In the genomic region with DNA sequence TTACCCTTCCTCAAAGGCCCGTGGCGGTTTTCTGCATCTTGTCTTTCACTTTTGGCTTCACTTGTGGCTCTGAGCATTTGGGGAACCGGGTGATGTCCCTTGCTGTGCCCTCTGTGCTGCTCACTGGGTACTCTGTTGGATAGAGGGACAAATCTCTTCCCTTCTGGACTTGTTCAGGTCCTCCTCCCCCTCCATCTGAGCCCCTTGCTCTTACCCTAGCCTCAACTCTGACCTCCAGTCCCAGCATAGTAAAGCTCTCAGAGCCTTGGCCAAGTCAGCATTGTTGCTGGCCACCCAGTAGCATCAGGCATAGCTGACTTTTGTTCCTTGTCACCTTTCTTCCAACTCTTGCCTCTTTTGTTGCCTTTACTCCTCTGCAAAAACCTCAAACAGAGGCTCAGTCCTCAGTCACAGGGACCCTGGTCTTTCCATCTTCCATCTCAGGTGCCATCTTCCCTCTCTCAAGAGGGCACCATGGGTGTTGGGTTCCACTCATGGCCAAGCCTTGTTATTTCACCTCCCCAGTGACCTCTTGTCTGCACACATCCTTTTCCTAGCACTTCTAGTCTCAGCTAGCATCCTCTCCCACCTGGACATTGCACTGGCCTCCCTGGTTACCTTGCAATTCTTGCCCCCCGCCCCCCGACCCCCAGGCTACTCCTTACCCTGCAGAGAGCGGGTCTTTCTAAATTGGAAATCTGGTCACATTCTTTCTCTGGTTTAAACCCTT, we compare ENCODE assay signal across 9 cellular contexts. TPM values are rescaled to one million over a fixed set of nuclear protein-coding genes. Genes with fewer than 3 reads are reported as not detected.
A peak's percentile ranks its signal among the peaks of the same experiment; 100 is the strongest.
DNase-seq lines count a peak whose midpoint lies in the region; ATAC-seq and TF ChIP-seq lines count a peak whose summit lies in the region.
"Had no signal": no experiment of that assay in that cellular context is flagged by ENCODE, and none has a peak within 500 bp of the region (broad histone marks: within the 10 kb centered on the region; RNA-seq: fewer than 3 reads in every experiment).

No MANE protein-coding gene starts in this region.

- peak; percentile 54 for ATAC-seq in GM21423 (IDR thresholded peaks at IDR 0.05; ENCODE audit: unreplicated experiment)
- ATAC-seq in gastroesophageal sphincter: no peak
- no peak for ATAC-seq in gastrocnemius medialis

- H3K36me3 ChIP-seq in MG63 (peaks cover 2% of the 10 kb centered on the region), gastroesophageal sphincter (peaks cover 0 to 43% of the 10 kb centered on the region in 2 donors), gastrocnemius medialis (peaks cover 0 to 4% of the 10 kb centered on the region in 2 donors)

- TF ChIP-seq CTCF in gastroesophageal sphincter (IDR thresholded peaks at IDR 0.05) (no peak), gastrocnemius medialis (IDR thresholded peaks at IDR 0.05 in 4 of 5, conservative IDR thresholded peaks at IDR 0.05 in 1 of 5) (no peak)

- TF ChIP-seq EP300 in gastroesophageal sphincter (IDR thresholded peaks at IDR 0.05): no peak

- H3K9me3 ChIP-seq in MG63 (no peaks in the 10 kb centered on the region), gastroesophageal sphincter (no peaks in the 10 kb centered on the region), gastrocnemius medialis (no peaks in the 10 kb centered on the region)

- TF ChIP-seq POLR2A in gastroesophageal sphincter (IDR thresholded peaks at IDR 0.05) (no peak), gastrocnemius medialis (IDR thresholded peaks at IDR 0.05) (no peak)

- intact Hi-C loops in gastrocnemius medialis (cut with DNase I; ENCODE audit: low total_unique reads): loop anchor here (2.0 to 10.0 kb wide), 2 partner anchors 22 to 382 kb away; no protein-coding TSS in a partner anchor

- H3K4me1 ChIP-seq in gastroesophageal sphincter: peaks cover 0 to 44% (median 12%) of the 10 kb centered on the region in 3 donors
- peaks cover 22 to 29% of the 10 kb centered on the region in 2 donors for H3K4me1 ChIP-seq in gastrocnemius medialis

- WGBS in gastroesophageal sphincter (ENCODE audit: low coverage in 1 of 2), 2 donors: 0 to 33% methylated on average over 3 of the region's 6 CpGs

- no peaks in the 10 kb centered on the region for H3K27me3 ChIP-seq in MG63
- H3K27me3 ChIP-seq in gastroesophageal sphincter: no peaks in the 10 kb centered on the region
- H3K27me3 ChIP-seq in gastrocnemius medialis: no peaks in the 10 kb centered on the region

- in situ Hi-C loops in gastrocnemius medialis (cut with MboI; ENCODE audit: low sequenced_read_pairs in 4 of 4): loop anchor here in 1 of 4 donors (10.0 kb wide), 1 partner anchor 52 kb away; a partner anchor contains a TSS

- DNase-seq in GF-D8 (lab: John Stamatoyannopoulos, UW) (peak; percentile 62), MG63 (no peak), activated T-helper 1 cell treated with Interleukin-2 at 50 U/mL for 16 hours (ENCODE audit: low read depth) (peak; percentile 61), gastrocnemius medialis (peak in 1 of 2 donors; percentile 64), AG20443 (ENCODE audit: low spot score) (no peak), DMS53 (lab: John Stamatoyannopoulos, UW) (no peak)

- H3K27ac ChIP-seq in gastroesophageal sphincter (peak overlapping the region; percentile 26 to 94 (median 92)), gastrocnemius medialis (peak overlapping the region; percentile 91 to 98 (median 94))

- H3K4me3 ChIP-seq in MG63 (peak overlapping the region; percentile 98), gastroesophageal sphincter (peak overlapping the region; percentile 49 to 94), gastrocnemius medialis (peak overlapping the region; percentile 79 to 99 (median 93))

RNA-seq across cellular contexts. Expression of a gene that starts 0.4 kb away (rescaled TPM):
- 8.8 and 12.7 TPM in 2 replicates for total RNA-seq in MG63 (2014; rRNA removed; shearing (Covaris generic); ENCODE audit: low replicate concordance)
- total RNA-seq in gastroesophageal sphincter: 10 to 100 TPM; 26.5 to 33.8 (median 32.6) TPM
- 10 to 100 TPM; 18.3 to 41.4 (median 23.9) TPM for total RNA-seq in gastrocnemius medialis

RNA-seq across cellular contexts. Expression of a gene that starts 5.4 kb away (rescaled TPM):
- 0.72 and 1.9 TPM in 2 replicates for total RNA-seq in MG63 (2014; rRNA removed; shearing (Covaris generic); ENCODE audit: low replicate concordance)
- total RNA-seq in gastroesophageal sphincter (1 to 10 TPM in 2 of 4 donors, not detected in 2; 1.2 to 5.0 TPM), gastrocnemius medialis (under 1 TPM in 1 of 4 donors, not detected in 3; 0.27 TPM)

RNA-seq across cellular contexts. Expression of a gene that starts 6.9 kb away (rescaled TPM):
- total RNA-seq in MG63 (2014; rRNA removed; shearing (Covaris generic); ENCODE audit: low replicate concordance): 0.16 TPM in 1 of 2 replicates, not detected in the other
- total RNA-seq in gastroesophageal sphincter (10 to 100 TPM; 10.8 to 25.8 (median 15.9) TPM), gastrocnemius medialis (10 to 100 TPM in 1 of 4 donors, 1 to 10 TPM in 3; 2.5 to 18.7 (median 3.5) TPM)

RNA-seq across cellular contexts. Expression of a gene that starts 31.4 kb away (rescaled TPM):
- 11.9 and 12.3 TPM in 2 replicates for total RNA-seq in MG63 (2014; rRNA removed; shearing (Covaris generic); ENCODE audit: low replicate concordance)
- total RNA-seq in gastroesophageal sphincter (100 to 1,000 TPM in 1 of 4 donors, 10 to 100 TPM in 3; 54.7 to 121 (median 64.0) TPM), gastrocnemius medialis (10 to 100 TPM; 10.4 to 30.8 (median 15.8) TPM)

RNA-seq across cellular contexts. Expression of a gene that starts 43.3 kb away (rescaled TPM):
- not detected in 2 replicates for total RNA-seq in MG63 (2014; rRNA removed; shearing (Covaris generic); ENCODE audit: low replicate concordance)
- total RNA-seq in gastroesophageal sphincter (1 to 10 TPM in 1 of 4 donors, not detected in 3; 1.4 TPM), gastrocnemius medialis (not detected)
- total RNA-seq: glomerular endothelial cell had no signal

Comparison
In these comparisons a context has a peak if more than half of its experiments do, and no peak if none do; other contexts are left out.
1. DNase-seq: peak in GF-D8 (single experiment) and activated T-helper 1 cell treated with Interleukin-2 at 50 U/mL for 16 hours (single experiment); none in MG63 (single experiment), AG20443 (single experiment) and DMS53 (single experiment).
2. Peak in every context shown above with its lines, with median percentiles within 50 percentile points of each other: H3K4me3 ChIP-seq.